ENCODE assay signal across 12 cellular contexts in genomic region chr16:50315346-50315997, GRCh38. TPM values are rescaled to one million over a fixed set of nuclear protein-coding genes. Genes with fewer than 3 reads are reported as not detected.
DNase-seq lines count a peak whose midpoint lies in the region; ATAC-seq and TF ChIP-seq lines count a peak whose summit lies in the region.
"Had no signal": no experiment of that assay in that cellular context is flagged by ENCODE, and none has a peak within 500 bp of the region (broad histone marks: within the 10 kb centered on the region; RNA-seq: fewer than 3 reads in every experiment).

No MANE protein-coding gene starts in this region.

- peaks cover 37% of the 10 kb centered on the region for H3K4me1 Mint-ChIP-seq in activated T-cell treated with anti-CD3 and anti-CD28 coated beads, Interleukin-2, amount 50 U/mL, for 24 hours (ENCODE audit: low read depth)

- peak overlapping the region; percentile 92 for H3K27ac Mint-ChIP-seq in activated T-cell treated with anti-CD3 and anti-CD28 coated beads, Interleukin-2, amount 50 U/mL, for 24 hours
- peak overlapping the region; percentile 47 to 87 for H3K27ac Mint-ChIP-seq in activated naive CD4-positive, alpha-beta T cell treated with anti-CD3 and anti-CD28 coated beads, Interleukin-2, amount 50 U/mL, for 72 hours

- intact Hi-C loops in stomach (cut with DNase I; ENCODE audit: low total_unique reads) = no loop called here

- H3K36me3 Mint-ChIP-seq in activated T-cell treated with anti-CD3 and anti-CD28 coated beads, Interleukin-2, amount 50 U/mL, for 24 hours (ENCODE audit: low read depth) = peaks cover 92% of the 10 kb centered on the region
- peaks cover 0 to 21% of the 10 kb centered on the region in 2 donors for H3K36me3 Mint-ChIP-seq in activated naive CD4-positive, alpha-beta T cell treated with anti-CD3 and anti-CD28 coated beads, Interleukin-2, amount 50 U/mL, for 72 hours

- H3K4me1 ChIP-seq in stomach = peaks cover 0 to 28% (median 11%) of the 10 kb centered on the region in 4 donors
- H3K4me1 ChIP-seq: pancreas, vagina had no signal

- peaks cover 63 to 97% (median 89%) of the 10 kb centered on the region in 4 donors for H3K36me3 ChIP-seq in stomach

- H3K4me3 ChIP-seq in stomach = no peak overlapping the region
- H3K4me3 ChIP-seq: pancreas, vagina had no signal

- H3K9me3 ChIP-seq in stomach = no peaks in the 10 kb centered on the region
- H3K9me3 ChIP-seq: pancreas, vagina had no signal

- no peaks in the 10 kb centered on the region for H3K9me3 Mint-ChIP-seq in activated T-cell treated with anti-CD3 and anti-CD28 coated beads, Interleukin-2, amount 50 U/mL, for 24 hours
- no peaks in the 10 kb centered on the region for H3K9me3 Mint-ChIP-seq in activated naive CD4-positive, alpha-beta T cell treated with anti-CD3 and anti-CD28 coated beads, Interleukin-2, amount 50 U/mL, for 72 hours

- no peak for TF ChIP-seq POLR2A in stomach (IDR thresholded peaks at IDR 0.05)

- TF ChIP-seq CTCF in stomach (IDR thresholded peaks at IDR 0.05) = no peak

- peak; percentile 28 for DNase-seq in activated T-cell treated with anti-CD3 and anti-CD28 coated beads, Interleukin-2, amount 50 U/mL, for 24 hours
- DNase-seq in activated T-cell treated with anti-CD3 and anti-CD28 coated beads for 4 hours (no peak), stomach (no peak), NCI-H446 (lab: John Stamatoyannopoulos, UW) (no peak), SIG-M5 (lab: John Stamatoyannopoulos, UW) (no peak)
- DNase-seq in activated naive CD4-positive, alpha-beta T cell treated with anti-CD3 and anti-CD28 coated beads, Interleukin-2, amount 50 U/mL, for 72 hours (ENCODE audit: low spot score in 2 of 2) = peak in 1 of 2 donors; percentile 39
- DNase-seq: cerebellar nuclear complex, NCI-H526 treated with DMSO at 0.1 percent for 48 hours, pancreas had no signal

- H3K27me3 ChIP-seq in layer of hippocampus (ENCODE audit: control insufficient read depth, insufficient read depth, low read length) = no peaks in the 10 kb centered on the region
- no peaks in the 10 kb centered on the region for H3K27me3 ChIP-seq in stomach
- H3K27me3 ChIP-seq: pancreas, vagina had no signal

- WGBS in stomach, 5 donors = 76 to 88% (median 88%) methylated on average over 14 to 15 of the region's 15 CpGs

- H3K27ac ChIP-seq in layer of hippocampus (ENCODE audit: low read depth, low read length) = peak overlapping the region; percentile 12
- peak overlapping the region in 4 of 5 donors; percentile 20 to 71 (median 50) for H3K27ac ChIP-seq in stomach
- H3K27ac ChIP-seq: pancreas, vagina had no signal

- H3K27me3 Mint-ChIP-seq in activated T-cell treated with anti-CD3 and anti-CD28 coated beads, Interleukin-2, amount 50 U/mL, for 24 hours = no peaks in the 10 kb centered on the region

- TF ChIP-seq EP300 in stomach (IDR thresholded peaks at IDR 0.05) = no peak

- ATAC-seq in activated naive CD4-positive, alpha-beta T cell treated with anti-CD3 and anti-CD28 coated beads, Interleukin-2, amount 50 U/mL, for 72 hours = no peak
- ATAC-seq in GM21786 (IDR thresholded peaks at IDR 0.05; ENCODE audit: unreplicated experiment) = no peak
- ATAC-seq: pancreas had no signal

- no peak overlapping the region for H3K4me3 Mint-ChIP-seq in activated T-cell treated with anti-CD3 and anti-CD28 coated beads, Interleukin-2, amount 50 U/mL, for 24 hours

RNA-seq across cellular contexts. Expression of gene ADCY7, which starts 49.1 kb away (rescaled TPM):
- 100 to 1,000 TPM in 1 of 2 donors, 10 to 100 TPM in 1; 78.5 to 104 TPM for total RNA-seq in activated naive CD4-positive, alpha-beta T cell treated with anti-CD3 and anti-CD28 coated beads, Interleukin-2, amount 50 U/mL, for 72 hours
- 100 to 1,000 TPM in 1 of 5 donors, 10 to 100 TPM in 4; 15.1 to 216 (median 33.3) TPM for total RNA-seq in stomach
- polyA plus RNA-seq in stomach = 1 to 10 TPM in 2 of 3 donors, under 1 TPM in 1; 0.76 to 4.4 (median 3.7) TPM

RNA-seq across cellular contexts. Expression of gene BRD7, which starts 53.3 kb away (rescaled TPM):
- 10 to 100 TPM; 71.5 to 84.9 TPM for total RNA-seq in activated naive CD4-positive, alpha-beta T cell treated with anti-CD3 and anti-CD28 coated beads, Interleukin-2, amount 50 U/mL, for 72 hours
- total RNA-seq in stomach = 10 to 100 TPM in 4 of 5 donors, 1 to 10 TPM in 1; 9.3 to 71.8 (median 25.0) TPM
- 10 to 100 TPM; 35.0 to 65.8 (median 52.3) TPM for polyA plus RNA-seq in stomach
